In the genomic region with DNA sequence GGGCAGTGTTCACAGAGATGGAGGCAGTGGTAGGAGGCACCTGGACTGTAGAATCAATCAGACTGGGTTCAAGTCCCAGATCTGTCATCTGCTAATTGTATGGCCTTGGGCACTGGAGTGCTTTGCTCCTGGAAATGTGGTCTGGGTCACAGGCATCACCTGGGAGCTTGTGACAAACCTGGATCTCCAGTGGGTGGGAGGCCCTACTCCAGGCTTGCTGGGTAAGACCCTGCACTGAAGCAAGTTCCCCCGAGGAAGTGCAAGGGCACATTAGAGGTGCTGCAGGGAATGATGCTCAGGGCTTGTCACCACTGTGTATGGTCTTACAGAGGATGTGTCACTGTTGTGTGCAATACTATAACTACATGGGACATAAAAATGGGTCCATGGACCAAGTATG, we compare ENCODE assay signal across 17 cellular contexts.
DNase-seq lines count a peak whose midpoint lies in the region; ATAC-seq and TF ChIP-seq lines count a peak whose summit lies in the region.
"Had no signal": no experiment of that assay in that cellular context is flagged by ENCODE, and none has a peak within 500 bp of the region (broad histone marks: within the 10 kb centered on the region; RNA-seq: fewer than 3 reads in every experiment).

No MANE protein-coding gene starts in this region.

- H3K9me3 Mint-ChIP-seq in activated T-cell treated with anti-CD3 and anti-CD28 coated beads, Interleukin-2, amount 50 U/mL, for 72 hours: no peaks in the 10 kb centered on the region
- H3K9me3 Mint-ChIP-seq in stimulated activated naive B cell treated with anti-CD40 and anti-IgM and Interleukin-4, amounts not matched to agents 10 μg/mL and 1 μg/mL and 100 μg/mL, for 72 hours: no peaks in the 10 kb centered on the region
- H3K9me3 Mint-ChIP-seq: CD8-positive, alpha-beta T cell; H9 had no signal

- no peak overlapping the region for H3K27ac ChIP-seq in body of pancreas
- H3K27ac ChIP-seq: 22Rv1 had no signal

- TF ChIP-seq CTCF in body of pancreas (IDR thresholded peaks at IDR 0.05): no peak

- intact Hi-C loops in body of pancreas (cut with DNase I): no loop called here

- DNase-seq in activated CD4-positive, CD25-positive, alpha-beta regulatory T cell treated with anti-CD3 and anti-CD28 coated beads, Interleukin-2, amount 50 U/mL, for 72 hours: peak; percentile 18
- peak; percentile 7 to 12 for DNase-seq in activated T-cell treated with anti-CD3 and anti-CD28 coated beads, Interleukin-2, amount 50 U/mL, for 48 hours
- DNase-seq in activated T-cell treated with anti-CD3 and anti-CD28 coated beads, Interleukin-2, amount 50 U/mL, for 72 hours: no peak
- DNase-seq in left lobe of liver (ENCODE audit: low spot score) (peak; percentile 19), medulla oblongata (ENCODE audit: extremely low spot score) (no peak), body of pancreas (no peak)
- DNase-seq in stimulated activated naive B cell treated with anti-CD40 and anti-IgM and Interleukin-4, amounts not matched to agents 10 μg/mL and 1 μg/mL and 100 μg/mL, for 72 hours: no peak
- DNase-seq: CD8-positive, alpha-beta T cell; COR-L47; DMS153; DMS79 treated with DMSO at 0.1 percent for 48 hours; EL; GOT3; H9 had no signal

- peaks cover 20% of the 10 kb centered on the region for H3K4me1 ChIP-seq in body of pancreas

- H3K4me1 Mint-ChIP-seq in activated T-cell treated with anti-CD3 and anti-CD28 coated beads, Interleukin-2, amount 50 U/mL, for 72 hours (ENCODE audit: low read depth): peaks cover 18% of the 10 kb centered on the region
- H3K4me1 Mint-ChIP-seq in stimulated activated naive B cell treated with anti-CD40 and anti-IgM and Interleukin-4, amounts not matched to agents 10 μg/mL and 1 μg/mL and 100 μg/mL, for 72 hours: peaks cover 5 to 10% of the 10 kb centered on the region in 2 donors

- H3K4me3 ChIP-seq in body of pancreas: no peak overlapping the region

- no peaks in the 10 kb centered on the region for H3K36me3 Mint-ChIP-seq in activated T-cell treated with anti-CD3 and anti-CD28 coated beads, Interleukin-2, amount 50 U/mL, for 72 hours (ENCODE audit: insufficient read depth in 2 of 2)
- no peaks in the 10 kb centered on the region for H3K36me3 Mint-ChIP-seq in stimulated activated naive B cell treated with anti-CD40 and anti-IgM and Interleukin-4, amounts not matched to agents 10 μg/mL and 1 μg/mL and 100 μg/mL, for 72 hours
- H3K36me3 Mint-ChIP-seq: CD8-positive, alpha-beta T cell had no signal

- 100% methylated on average over 1 of the region's 1 CpG; no CpG with 5 or more reads in 1 of the 2 donors for WGBS in body of pancreas, 2 donors

- no peaks in the 10 kb centered on the region for H3K36me3 ChIP-seq in body of pancreas (replicated peaks in 1 of 2; ENCODE audit: insufficient read depth in 1 of 2, low read depth in 2 of 2)

- H3K27me3 Mint-ChIP-seq in activated T-cell treated with anti-CD3 and anti-CD28 coated beads, Interleukin-2, amount 50 U/mL, for 72 hours (ENCODE audit: low read depth): peaks cover 38% of the 10 kb centered on the region
- H3K27me3 Mint-ChIP-seq in stimulated activated naive B cell treated with anti-CD40 and anti-IgM and Interleukin-4, amounts not matched to agents 10 μg/mL and 1 μg/mL and 100 μg/mL, for 72 hours: peaks cover 70 to 85% of the 10 kb centered on the region in 2 donors

- no peaks in the 10 kb centered on the region for H3K27me3 ChIP-seq in body of pancreas

- H3K9me3 ChIP-seq in body of pancreas: peaks cover 0 to 4% (median 0%) of the 10 kb centered on the region in 3 donors

- H3K27ac Mint-ChIP-seq in activated T-cell treated with anti-CD3 and anti-CD28 coated beads, Interleukin-2, amount 50 U/mL, for 72 hours: no peak overlapping the region
- peak overlapping the region; percentile 7 for H3K27ac Mint-ChIP-seq in stimulated activated naive B cell treated with anti-CD40 and anti-IgM and Interleukin-4, amounts not matched to agents 10 μg/mL and 1 μg/mL and 100 μg/mL, for 72 hours
- H3K27ac Mint-ChIP-seq: CD14-positive monocyte; CD8-positive, alpha-beta T cell; H9 had no signal

- ATAC-seq in activated CD4-positive, CD25-positive, alpha-beta regulatory T cell treated with anti-CD3 and anti-CD28 coated beads, Interleukin-2, amount 50 U/mL, for 24 hours: no peak
- ATAC-seq in activated T-cell treated with anti-CD3 and anti-CD28 coated beads, Interleukin-2, amount 50 U/mL, for 72 hours (replicated peaks in 1 of 2): no peak
- ATAC-seq in left lobe of liver (no peak), body of pancreas (no peak)
- no peak for ATAC-seq in stimulated activated naive B cell treated with anti-CD40 and anti-IgM and Interleukin-4, amounts not matched to agents 10 μg/mL and 1 μg/mL and 100 μg/mL, for 72 hours (replicated peaks)
- ATAC-seq: CD8-positive, alpha-beta T cell had no signal

- TF ChIP-seq POLR2A in body of pancreas (IDR thresholded peaks at IDR 0.05): no peak

- no peak overlapping the region for H3K4me3 Mint-ChIP-seq in activated T-cell treated with anti-CD3 and anti-CD28 coated beads, Interleukin-2, amount 50 U/mL, for 72 hours
- H3K4me3 Mint-ChIP-seq in stimulated activated naive B cell treated with anti-CD40 and anti-IgM and Interleukin-4, amounts not matched to agents 10 μg/mL and 1 μg/mL and 100 μg/mL, for 72 hours: no peak overlapping the region
- H3K4me3 Mint-ChIP-seq: CD14-positive monocyte; CD8-positive, alpha-beta T cell; H9 had no signal

Comparison
In these comparisons a context has a peak if more than half of its experiments do, and no peak if none do; other contexts are left out.
1. DNase-seq: peak in activated CD4-positive, CD25-positive, alpha-beta regulatory T cell treated with anti-CD3 and anti-CD28 coated beads, Interleukin-2, amount 50 U/mL, for 72 hours (single experiment), activated T-cell treated with anti-CD3 and anti-CD28 coated beads, Interleukin-2, amount 50 U/mL, for 48 hours (2 of 2) and left lobe of liver (single experiment); none in activated T-cell treated with anti-CD3 and anti-CD28 coated beads, Interleukin-2, amount 50 U/mL, for 72 hours (0 of 2), stimulated activated naive B cell treated with anti-CD40 and anti-IgM and Interleukin-4, amounts not matched to agents 10 μg/mL and 1 μg/mL and 100 μg/mL, for 72 hours (single experiment), medulla oblongata (single experiment) and body of pancreas (0 of 4).